ENCODE assay signal across 14 cellular contexts in the genomic region with DNA sequence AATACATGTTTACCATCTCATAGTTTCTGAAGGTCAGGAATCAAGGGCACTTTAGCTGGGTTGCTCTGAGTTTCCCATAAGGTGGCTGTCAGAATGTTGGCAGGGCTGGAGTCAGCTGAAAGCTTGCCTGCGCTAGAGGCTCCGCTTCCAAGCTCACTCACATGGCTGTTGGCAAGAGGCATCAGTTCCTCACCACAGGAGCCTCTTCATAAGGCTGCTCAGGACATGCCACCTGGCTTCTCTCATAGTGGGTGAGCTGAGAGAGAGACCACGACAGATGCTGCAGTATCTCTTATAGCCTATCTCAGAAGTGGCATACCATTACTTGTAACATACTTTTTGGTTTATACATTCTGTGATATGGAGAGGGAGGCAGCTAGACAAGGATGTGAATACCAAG. TPM values are rescaled to one million over a fixed set of nuclear protein-coding genes. Genes with fewer than 3 reads are reported as not detected.
A peak's percentile ranks its signal among the peaks of the same experiment; 100 is the strongest.
DNase-seq lines count a peak whose midpoint lies in the region; ATAC-seq lines count a peak whose summit lies in the region.
"Had no signal": no experiment of that assay in that cellular context is flagged by ENCODE, and none has a peak within 500 bp of the region (broad histone marks: within the 10 kb centered on the region; RNA-seq: fewer than 3 reads in every experiment).

No MANE protein-coding gene starts in this region.

- H3K27ac ChIP-seq in cingulate gyrus (ENCODE audit: low read depth, low read length) = peak overlapping the region; percentile 31
- H3K27ac ChIP-seq in muscle layer of duodenum (ENCODE audit: low read length) = peak overlapping the region; percentile 53

- ATAC-seq in HG03354 (IDR thresholded peaks at IDR 0.05; ENCODE audit: poor library complexity, severe bottlenecking, unreplicated experiment) = no peak
- no peak for ATAC-seq in activated CD8-positive, alpha-beta T cell treated with anti-CD3 and anti-CD28 coated beads, Interleukin-2, amount 10 ng/mL, durations not matched to agents 7 days and 5 days
- ATAC-seq in GM21737 (IDR thresholded peaks at IDR 0.05; ENCODE audit: unreplicated experiment) = no peak
- ATAC-seq: left colon had no signal

- POLR2A ChIA-PET in activated CD8-positive, alpha-beta T cell treated with anti-CD3 and anti-CD28 coated beads, Interleukin-2, amount 10 ng/mL, durations not matched to agents 7 days and 5 days (lab: Charles Lee) = interaction anchor here (1.1 kb wide), 1 partner anchor 12 kb away, joined by 3 read pairs; no protein-coding TSS in a partner anchor

- CTCF ChIA-PET in activated CD8-positive, alpha-beta T cell treated with anti-CD3 and anti-CD28 coated beads, Interleukin-2, amount 10 ng/mL, durations not matched to agents 7 days and 5 days (lab: Charles Lee) = interaction anchor here (0.6 to 1.3 kb wide), 3 partner anchors 10 to 78 kb away, joined by 3 to 7 read pairs (median 3); no protein-coding TSS in a partner anchor

- no peaks in the 10 kb centered on the region for H3K9me3 Mint-ChIP-seq in activated CD8-positive, alpha-beta T cell treated with anti-CD3 and anti-CD28 coated beads, Interleukin-2, amount 10 ng/mL, durations not matched to agents 7 days and 5 days (ENCODE audit: insufficient read depth)
- H3K9me3 Mint-ChIP-seq: activated naive CD8-positive, alpha-beta T cell treated with anti-CD3 and anti-CD28 coated beads, Interleukin-2, amount 10 ng/mL, durations not matched to agents 7 days and 5 days had no signal

- H3K27me3 ChIP-seq in muscle layer of duodenum (ENCODE audit: low read depth, low read length) = no peaks in the 10 kb centered on the region
- H3K27me3 ChIP-seq: BE2C had no signal

- peaks cover 0 to 31% of the 10 kb centered on the region in 2 donors for H3K4me1 ChIP-seq in muscle layer of duodenum (ENCODE audit: control insufficient read depth in 1 of 2, insufficient read depth in 2 of 2, low read length in 2 of 2)
- H3K4me1 ChIP-seq: BE2C had no signal

- no peaks in the 10 kb centered on the region for H3K9me3 ChIP-seq in muscle layer of duodenum (ENCODE audit: control insufficient read depth in 1 of 2, low read length in 2 of 2)
- H3K9me3 ChIP-seq: BE2C had no signal

- no peak overlapping the region for H3K27ac Mint-ChIP-seq in activated CD8-positive, alpha-beta T cell treated with anti-CD3 and anti-CD28 coated beads, Interleukin-2, amount 10 ng/mL, durations not matched to agents 7 days and 5 days
- H3K27ac Mint-ChIP-seq: activated naive CD8-positive, alpha-beta T cell treated with anti-CD3 and anti-CD28 coated beads, Interleukin-2, amount 10 ng/mL, durations not matched to agents 7 days and 5 days; progenitor cell of endocrine pancreas had no signal

- H3K36me3 Mint-ChIP-seq in activated CD8-positive, alpha-beta T cell treated with anti-CD3 and anti-CD28 coated beads, Interleukin-2, amount 10 ng/mL, durations not matched to agents 7 days and 5 days (ENCODE audit: low read depth) = peaks cover 10% of the 10 kb centered on the region

- DNase-seq in DMS79 treated with DMSO at 0.1 percent for 48 hours (lab: John Stamatoyannopoulos, UW) = peak; percentile 52
- peak; percentile 93 for DNase-seq in NCI-H2171 treated with DMSO at 0.1 percent for 48 hours (lab: John Stamatoyannopoulos, UW)
- DNase-seq in DMS53 (lab: John Stamatoyannopoulos, UW) = no peak
- no peak for DNase-seq in activated CD8-positive, alpha-beta T cell treated with anti-CD3 and anti-CD28 coated beads, Interleukin-2, amount 10 ng/mL, durations not matched to agents 7 days and 5 days
- DNase-seq: activated naive CD8-positive, alpha-beta T cell treated with anti-CD3 and anti-CD28 coated beads, Interleukin-2, amount 10 ng/mL, durations not matched to agents 7 days and 5 days; BE2C; NCI-H526; SW 1271 had no signal

- peaks cover 0 to 6% of the 10 kb centered on the region in 2 donors for H3K36me3 ChIP-seq in muscle layer of duodenum (ENCODE audit: control insufficient read depth in 1 of 2, insufficient read depth in 2 of 2, low read length in 2 of 2)

- H3K4me1 Mint-ChIP-seq in activated CD8-positive, alpha-beta T cell treated with anti-CD3 and anti-CD28 coated beads, Interleukin-2, amount 10 ng/mL, durations not matched to agents 7 days and 5 days (ENCODE audit: low read depth) = peaks cover 7% of the 10 kb centered on the region

- H3K27me3 Mint-ChIP-seq in activated CD8-positive, alpha-beta T cell treated with anti-CD3 and anti-CD28 coated beads, Interleukin-2, amount 10 ng/mL, durations not matched to agents 7 days and 5 days (ENCODE audit: low read depth) = no peaks in the 10 kb centered on the region
- H3K27me3 Mint-ChIP-seq: activated naive CD8-positive, alpha-beta T cell treated with anti-CD3 and anti-CD28 coated beads, Interleukin-2, amount 10 ng/mL, durations not matched to agents 7 days and 5 days; progenitor cell of endocrine pancreas had no signal

- no peak overlapping the region for H3K4me3 ChIP-seq in muscle layer of duodenum (ENCODE audit: low read depth in 1 of 2, low read length in 2 of 2)

- no peak overlapping the region for H3K4me3 Mint-ChIP-seq in activated CD8-positive, alpha-beta T cell treated with anti-CD3 and anti-CD28 coated beads, Interleukin-2, amount 10 ng/mL, durations not matched to agents 7 days and 5 days
- H3K4me3 Mint-ChIP-seq: activated naive CD8-positive, alpha-beta T cell treated with anti-CD3 and anti-CD28 coated beads, Interleukin-2, amount 10 ng/mL, durations not matched to agents 7 days and 5 days had no signal

RNA-seq across cellular contexts. Expression of a gene that starts 7.2 kb away (rescaled TPM):
- 10 to 100 TPM; 59.1 to 63.5 TPM for total RNA-seq in activated CD8-positive, alpha-beta T cell treated with anti-CD3 and anti-CD28 coated beads, Interleukin-2, amount 10 ng/mL, durations not matched to agents 7 days and 5 days

RNA-seq across cellular contexts. Expression of a gene that starts 7.5 kb away (rescaled TPM):
- 100 to 1,000 TPM; 119 to 124 TPM for total RNA-seq in activated CD8-positive, alpha-beta T cell treated with anti-CD3 and anti-CD28 coated beads, Interleukin-2, amount 10 ng/mL, durations not matched to agents 7 days and 5 days

Comparison
In these comparisons a context has a peak if more than half of its experiments do, and no peak if none do; other contexts are left out.
1. DNase-seq: peak in DMS79 treated with DMSO at 0.1 percent for 48 hours (single experiment) and NCI-H2171 treated with DMSO at 0.1 percent for 48 hours (single experiment); none in DMS53 (single experiment) and activated CD8-positive, alpha-beta T cell treated with anti-CD3 and anti-CD28 coated beads, Interleukin-2, amount 10 ng/mL, durations not matched to agents 7 days and 5 days (single experiment).